ENCODE assay signal across 10 cellular contexts in the genomic region with DNA sequence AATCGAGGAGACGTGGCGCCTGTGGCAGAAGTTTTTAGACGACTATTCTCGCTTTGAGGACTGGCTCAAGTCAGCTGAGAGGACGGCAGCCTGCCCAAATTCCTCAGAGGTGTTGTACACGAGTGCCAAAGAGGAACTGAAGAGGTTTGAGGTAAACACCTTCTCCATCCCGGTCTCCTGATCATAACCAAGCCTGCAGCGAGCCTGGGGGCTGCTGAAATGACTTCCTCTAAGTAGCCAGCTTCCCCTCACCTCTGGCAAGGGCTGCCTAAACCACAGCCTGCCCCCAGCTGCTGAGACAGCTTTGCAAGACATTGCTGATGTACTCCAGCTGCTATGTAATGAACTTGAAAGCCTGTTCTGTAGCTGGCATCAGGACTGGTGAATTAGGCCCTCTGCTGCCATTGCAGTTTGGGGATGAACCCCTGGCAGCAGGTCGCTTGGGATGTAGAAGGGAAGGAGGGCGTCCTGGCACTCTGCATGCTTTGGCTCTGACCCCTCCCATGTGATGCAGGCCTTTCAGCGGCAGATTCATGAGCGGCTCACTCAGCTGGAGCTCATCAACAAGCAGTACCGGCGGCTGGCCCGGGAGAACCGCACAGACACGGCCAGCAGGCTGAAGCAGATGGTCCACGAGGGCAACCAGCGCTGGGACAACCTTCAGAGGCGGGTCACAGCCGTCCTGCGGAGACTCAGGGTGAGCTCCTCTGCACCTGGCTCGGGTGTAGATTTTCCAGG.
DNase-seq lines count a peak whose midpoint lies in the region; ATAC-seq and TF ChIP-seq lines count a peak whose summit lies in the region.
"Had no signal": no experiment of that assay in that cellular context is flagged by ENCODE, and none has a peak within 500 bp of the region (broad histone marks: within the 10 kb centered on the region; RNA-seq: fewer than 3 reads in every experiment).

No MANE protein-coding gene starts in this region.

- DNase-seq in Jurkat, Clone E6-1 (ENCODE audit: low read depth, low spot score), result peak; percentile 30
- DNase-seq in Right ventricle myocardium superior, result peak; percentile 74
- peak; percentile 30 for DNase-seq in transverse colon
- DNase-seq in hippocampal formation (lab: John Stamatoyannopoulos, UW), result no peak
- no peak for DNase-seq in activated naive CD4-positive, alpha-beta T cell treated with Interleukin-2 at 50 U/mL for 16 hours
- no peak for DNase-seq in HuH-7 (ENCODE audit: low spot score)
- DNase-seq: T1000 had no signal

- no peak for TF ChIP-seq POLR2A in transverse colon (IDR thresholded peaks at IDR 0.05)

- no peak overlapping the region for H3K4me3 ChIP-seq in Jurkat, Clone E6-1 (ENCODE audit: low read length)
- H3K4me3 ChIP-seq in transverse colon, result no peak overlapping the region
- H3K4me3 ChIP-seq: adrenal gland had no signal

- no peak for TF ChIP-seq EP300 in transverse colon (IDR thresholded peaks at IDR 0.05; ENCODE audit: low read depth)

- H3K36me3 ChIP-seq in transverse colon, result peaks cover 0 to 36% (median 15%) of the 10 kb centered on the region in 4 donors

- no peaks in the 10 kb centered on the region for H3K27me3 ChIP-seq in transverse colon
- H3K27me3 ChIP-seq: adrenal gland had no signal

- H3K4me1 ChIP-seq in transverse colon, result no peaks in the 10 kb centered on the region
- H3K4me1 ChIP-seq: adrenal gland had no signal

- H3K9me3 ChIP-seq in transverse colon, result no peaks in the 10 kb centered on the region
- H3K9me3 ChIP-seq: adrenal gland had no signal

- in situ Hi-C loops in transverse colon (cut with MboI; ENCODE audit: low pct_ligation_motif_present in 1 of 4, low pct_unique_long_range_greater_than_20kb in 1 of 4, low sequenced_read_pairs in 3 of 4), result no loop called here

- H3K27ac ChIP-seq in transverse colon, result peak overlapping the region in 2 of 4 donors; percentile 43 to 45
- H3K27ac ChIP-seq: adrenal gland had no signal

- ATAC-seq in GM19463 (IDR thresholded peaks at IDR 0.05; ENCODE audit: unreplicated experiment), result peak; percentile 93
- ATAC-seq in Right ventricle myocardium superior (ENCODE audit: poor library complexity), result peak; percentile 76
- ATAC-seq in HG03045 (IDR thresholded peaks at IDR 0.05; ENCODE audit: unreplicated experiment), result no peak

- no peak for TF ChIP-seq CTCF in transverse colon (IDR thresholded peaks at IDR 0.05)

- 67% methylated on average over 24 of the region's 24 CpGs; no CpG with 5 or more reads in 1 of the 2 donors for WGBS in transverse colon (ENCODE audit: low coverage in 1 of 2), 2 donors

- intact Hi-C loops in Right ventricle myocardium superior (cut with DNase I) (no loop called here), transverse colon (cut with DNase I; ENCODE audit: low total_unique reads) (loop anchor here (5.0 kb wide), 1 partner anchor 1273 kb away; no protein-coding TSS in a partner anchor)

Comparison
In these comparisons a context has a peak if more than half of its experiments do, and no peak if none do; other contexts are left out.
1. DNase-seq: peak in Jurkat, Clone E6-1 (single experiment), Right ventricle myocardium superior (single experiment) and transverse colon (single experiment); none in hippocampal formation (0 of 2), activated naive CD4-positive, alpha-beta T cell treated with Interleukin-2 at 50 U/mL for 16 hours (single experiment) and HuH-7 (single experiment).